In the genomic region with DNA sequence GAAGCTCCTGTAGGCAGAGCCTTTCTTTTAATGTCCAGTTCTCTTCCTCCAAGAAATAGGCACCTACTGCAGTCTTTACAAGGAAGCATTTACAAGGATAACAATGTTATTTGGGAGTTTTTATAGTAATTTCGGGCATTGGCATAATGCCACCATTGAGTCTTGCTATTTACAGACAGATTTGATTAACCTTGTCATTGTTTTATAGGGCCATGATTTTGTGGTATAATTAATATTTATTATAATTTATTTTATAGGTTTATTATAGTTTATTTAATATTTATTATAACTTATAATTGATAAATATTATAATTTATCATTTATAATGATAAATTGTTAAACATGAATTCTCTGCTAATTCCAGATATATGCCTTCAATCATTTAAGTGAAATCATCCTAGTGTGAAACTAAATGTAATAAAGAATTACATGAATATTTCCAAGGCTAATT, we compare ENCODE assay signal across 8 cellular contexts. TPM values are rescaled to one million over a fixed set of nuclear protein-coding genes. Genes with fewer than 3 reads are reported as not detected.
DNase-seq lines count a peak whose midpoint lies in the region; FAIRE-seq and TF ChIP-seq lines count a peak whose summit lies in the region.

No MANE protein-coding gene starts in this region.

- peaks cover 40 to 51% (median 49%) of the 10 kb centered on the region in 3 donors for H3K4me1 Mint-ChIP-seq in CD8-positive, alpha-beta memory T cell
- H3K4me1 Mint-ChIP-seq in dendritic cell treated with granulocyte-macrophage colony-stimulating factor and Interleukin-4, amounts not matched to agents 40 ng/mL and 50 ng/mL, for 4 days (ENCODE audit: low read depth) = peaks cover 20% of the 10 kb centered on the region

- peak overlapping the region; percentile 34 for H3K4me2 ChIP-seq in KMS-11
- H3K4me2 ChIP-seq in neuronal stem cell (ENCODE audit: insufficient read depth, low read length, poor library complexity, severe bottlenecking) = peak overlapping the region; percentile 37

- peak overlapping the region; percentile 94 for H3K27ac ChIP-seq in CD8-positive, alpha-beta memory T cell (ENCODE audit: low read depth, low read length)
- H3K27ac ChIP-seq in KMS-11 = peak overlapping the region; percentile 80
- peak overlapping the region; percentile 77 for H3K27ac ChIP-seq in neuronal stem cell (replicated peaks; ENCODE audit: low read length)

- H2BK5ac ChIP-seq in neuronal stem cell (ENCODE audit: low read length) = no peak overlapping the region

- no peak overlapping the region for H3K18ac ChIP-seq in neuronal stem cell (ENCODE audit: low read length)

- H3K79me2 ChIP-seq in KMS-11 (ENCODE audit: insufficient read depth, low read depth) = peaks cover 28% of the 10 kb centered on the region

- H3K4ac ChIP-seq in neuronal stem cell (ENCODE audit: low read length) = no peak overlapping the region

- H3K4me3 ChIP-seq in CD8-positive, alpha-beta memory T cell (ENCODE audit: low read length) = peak overlapping the region; percentile 98
- H3K4me3 ChIP-seq in KMS-11 (IDR thresholded peaks at IDR 0.05; ENCODE audit: insufficient read depth, low read depth, low read length) = no peak overlapping the region
- peak overlapping the region; percentile 81 to 85 for H3K4me3 ChIP-seq in neuronal stem cell (ENCODE audit: low read length in 2 of 2)

- no peak overlapping the region for H3K14ac ChIP-seq in neuronal stem cell (ENCODE audit: low read length)

- no peaks in the 10 kb centered on the region for H3K9me3 ChIP-seq in CD8-positive, alpha-beta memory T cell (ENCODE audit: low read length)
- H3K9me3 ChIP-seq in neuronal stem cell (replicated peaks in 1 of 2; ENCODE audit: control insufficient read depth in 2 of 2, insufficient read depth in 1 of 2, low read depth in 1 of 2, low read length in 2 of 2) = no peaks in the 10 kb centered on the region

- no peaks in the 10 kb centered on the region for H3K27me3 Mint-ChIP-seq in CD8-positive, alpha-beta memory T cell
- peaks cover 15% of the 10 kb centered on the region for H3K27me3 Mint-ChIP-seq in dendritic cell treated with granulocyte-macrophage colony-stimulating factor and Interleukin-4, amounts not matched to agents 40 ng/mL and 50 ng/mL, for 4 days

- peak overlapping the region; percentile 89 to 96 (median 93) for H3K4me3 Mint-ChIP-seq in CD8-positive, alpha-beta memory T cell
- peak overlapping the region; percentile 89 for H3K4me3 Mint-ChIP-seq in dendritic cell treated with granulocyte-macrophage colony-stimulating factor and Interleukin-4, amounts not matched to agents 40 ng/mL and 50 ng/mL, for 4 days

- no peak overlapping the region for H2BK12ac ChIP-seq in neuronal stem cell (ENCODE audit: low read length)

- TF ChIP-seq POLR2A in H54 (IDR thresholded peaks at IDR 0.05; ENCODE audit: low read depth, low read length) = no peak

- H3K9me3 Mint-ChIP-seq in CD8-positive, alpha-beta memory T cell = no peaks in the 10 kb centered on the region
- no peaks in the 10 kb centered on the region for H3K9me3 Mint-ChIP-seq in dendritic cell treated with granulocyte-macrophage colony-stimulating factor and Interleukin-4, amounts not matched to agents 40 ng/mL and 50 ng/mL, for 4 days

- WGBS in neuronal stem cell (ENCODE audit: extremely low coverage in 2 of 2, insufficient read length in 2 of 2, insufficient replicate concordance in 1 of 2), 2 donors = no CpG with 5 or more reads among the region's 1 CpG

- FAIRE-seq in H54 (lab: Jason Lieb, UNC) = no peak

- H4K8ac ChIP-seq in neuronal stem cell (ENCODE audit: low read depth, low read length) = no peak overlapping the region

- CTCF ChIA-PET in CD8-positive, alpha-beta memory T cell (lab: Charles Lee) = interaction anchor here (0.5 to 1.4 kb wide), 2 partner anchors 9 to 86 kb away, joined by 4 to 5 read pairs; no protein-coding TSS in a partner anchor

- peak overlapping the region; percentile 94 for H2AFZ ChIP-seq in KMS-11 (ENCODE audit: low read depth)
- H2AFZ ChIP-seq in neuronal stem cell (ENCODE audit: low read length) = peak overlapping the region; percentile 90

- POLR2A ChIA-PET in CD8-positive, alpha-beta memory T cell (lab: Charles Lee) = interaction anchor here (1.2 kb wide), 1 partner anchor 1181 kb away, joined by 4 read pairs; the partner anchor contains the start of gene WASL

- intact Hi-C loops in dendritic cell treated with granulocyte-macrophage colony-stimulating factor and Interleukin-4, amounts not matched to agents 40 ng/mL and 50 ng/mL, for 4 days (cut with micrococcal nuclease) = no loop called here

- peak overlapping the region; percentile 91 to 99 (median 97) for H3K27ac Mint-ChIP-seq in CD8-positive, alpha-beta memory T cell
- H3K27ac Mint-ChIP-seq in dendritic cell treated with granulocyte-macrophage colony-stimulating factor and Interleukin-4, amounts not matched to agents 40 ng/mL and 50 ng/mL, for 4 days = peak overlapping the region; percentile 92

- H3K36me3 ChIP-seq in CD8-positive, alpha-beta memory T cell (ENCODE audit: insufficient read depth, low read length) = no peaks in the 10 kb centered on the region
- H3K36me3 ChIP-seq in KMS-11 (ENCODE audit: insufficient read depth) (no peaks in the 10 kb centered on the region), neuronal stem cell (replicated peaks in 1 of 2; ENCODE audit: control insufficient read depth in 2 of 2, insufficient read depth in 2 of 2, low read length in 2 of 2) (peaks cover 0 to 34% of the 10 kb centered on the region in 2 donors)

- H3K23ac ChIP-seq in neuronal stem cell (ENCODE audit: low read depth, low read length, poor library complexity) = no peak overlapping the region

- H3K79me1 ChIP-seq in neuronal stem cell (ENCODE audit: low read depth, low read length) = no peaks in the 10 kb centered on the region

- H2AK5ac ChIP-seq in neuronal stem cell (ENCODE audit: low read depth, low read length) = no peak overlapping the region

- no peaks in the 10 kb centered on the region for H4K20me1 ChIP-seq in KMS-11 (ENCODE audit: insufficient read depth)

- no peak overlapping the region for H4K91ac ChIP-seq in neuronal stem cell (ENCODE audit: low read depth, low read length, poor library complexity)

- no peak for DNase-seq in CD8-positive, alpha-beta memory T cell
- DNase-seq in neuronal stem cell (ENCODE audit: low spot score) = no peak
- DNase-seq in EL = no peak
- no peak for DNase-seq in H54 (ENCODE audit: insufficient read length, low spot score)
- no peak for DNase-seq in activated CD4-positive, CD25-positive, alpha-beta regulatory T cell treated with anti-CD3 and anti-CD28 coated beads, Interleukin-2, amount 50 U/mL, for 72 hours
- DNase-seq in NCI-H2081 treated with DMSO at 0.1 percent for 48 hours (lab: John Stamatoyannopoulos, UW) = no peak

- H3K4me1 ChIP-seq in CD8-positive, alpha-beta memory T cell (ENCODE audit: insufficient read depth, low read length) = peaks cover 15% of the 10 kb centered on the region
- H3K4me1 ChIP-seq in KMS-11 (ENCODE audit: low read depth, poor library complexity, severe bottlenecking) = peaks cover 25% of the 10 kb centered on the region
- peaks cover 0 to 2% of the 10 kb centered on the region in 2 donors for H3K4me1 ChIP-seq in neuronal stem cell (ENCODE audit: control insufficient read depth in 2 of 2, insufficient read depth in 1 of 2, low read depth in 1 of 2, low read length in 2 of 2)

- peaks cover 0 to 22% (median 15%) of the 10 kb centered on the region in 3 donors for H3K36me3 Mint-ChIP-seq in CD8-positive, alpha-beta memory T cell
- peaks cover 35% of the 10 kb centered on the region for H3K36me3 Mint-ChIP-seq in dendritic cell treated with granulocyte-macrophage colony-stimulating factor and Interleukin-4, amounts not matched to agents 40 ng/mL and 50 ng/mL, for 4 days (ENCODE audit: low read depth)

- H2BK15ac ChIP-seq in neuronal stem cell (ENCODE audit: low read length) = no peak overlapping the region

- H3K9ac ChIP-seq in KMS-11 (peak overlapping the region; percentile 78; the same call in 1 of the 2 replicates), neuronal stem cell (ENCODE audit: low read depth, low read length, poor library complexity) (no peak overlapping the region)

- no peak overlapping the region for H2BK120ac ChIP-seq in neuronal stem cell (ENCODE audit: low read depth, low read length)

- no peak for TF ChIP-seq CTCF in KMS-11 (conservative IDR thresholded peaks at IDR 0.05; ENCODE audit: low read depth, low read length)

- no peaks in the 10 kb centered on the region for H3K27me3 ChIP-seq in CD8-positive, alpha-beta memory T cell (ENCODE audit: insufficient read depth, low read length, poor library complexity, severe bottlenecking)
- no peaks in the 10 kb centered on the region for H3K27me3 ChIP-seq in KMS-11 (ENCODE audit: insufficient read depth, low read depth)
- H3K27me3 ChIP-seq in neuronal stem cell (ENCODE audit: control insufficient read depth in 3 of 3, insufficient read depth in 3 of 3, low read depth in 1 of 3, low read length in 3 of 3) = peaks cover 0 to 2% (median 0%) of the 10 kb centered on the region in 3 experiments

RNA-seq across cellular contexts. Expression of gene POT1, which starts 0.6 kb away (rescaled TPM):
- 10 to 100 TPM; 24.0 to 34.2 TPM for total RNA-seq in CD8-positive, alpha-beta memory T cell
- 21.8 TPM for polyA plus RNA-seq in CD8-positive, alpha-beta memory T cell
- 25.3 TPM for polyA plus RNA-seq in neuronal stem cell (2013, experiment 1 of 2)
- 27.1 TPM for polyA plus RNA-seq in neuronal stem cell (2013, experiment 2 of 2)
